ENCODE assay signal across 19 cellular contexts in genomic region chr4:21002976-21003375, GRCh38.
"Had no signal": no experiment of that assay in that cellular context is flagged by ENCODE, and none has a peak within 500 bp of the region (broad histone marks: within the 10 kb centered on the region; RNA-seq: fewer than 3 reads in every experiment).

No MANE protein-coding gene starts in this region.

- H3K27ac Mint-ChIP-seq: activated CD8-positive, alpha-beta T cell treated with anti-CD3 and anti-CD28 coated beads for 36 hours; activated naive CD8-positive, alpha-beta T cell treated with anti-CD3 and anti-CD28 coated beads, Interleukin-2, amount 10 ng/mL, durations not matched to agents 7 days and 5 days; activated T-cell treated with anti-CD3 and anti-CD28 coated beads, Interleukin-2, amount 50 U/mL, for 72 hours; T-cell had no signal

- H3K27me3 Mint-ChIP-seq: activated CD8-positive, alpha-beta T cell treated with anti-CD3 and anti-CD28 coated beads for 36 hours; activated naive CD8-positive, alpha-beta T cell treated with anti-CD3 and anti-CD28 coated beads, Interleukin-2, amount 10 ng/mL, durations not matched to agents 7 days and 5 days; central memory CD8-positive, alpha-beta T cell; T-cell had no signal

- ATAC-seq: activated CD4-positive, CD25-positive, alpha-beta regulatory T cell treated with anti-CD3 and anti-CD28 coated beads, Interleukin-2, amount 50 U/mL, for 24 hours; activated CD8-positive, alpha-beta T cell treated with anti-CD3 and anti-CD28 coated beads for 36 hours; activated T-cell treated with anti-CD3 and anti-CD28 coated beads, Interleukin-2, amount 50 U/mL, for 72 hours; Panc1; Right ventricle myocardium inferior; T-cell had no signal

- DNase-seq: activated CD4-positive, alpha-beta T cell treated with anti-CD3 and anti-CD28 coated beads for 4 hours; activated CD8-positive, alpha-beta memory T cell treated with anti-CD3 and anti-CD28 coated beads, Interleukin-2, amount 50 U/mL, for 4 hours; activated CD8-positive, alpha-beta T cell treated with anti-CD3 and anti-CD28 coated beads for 36 hours; activated naive CD4-positive, alpha-beta T cell treated with anti-CD3 and anti-CD28 coated beads, Interleukin-2, amount 50 U/mL, for 16 hours; activated naive CD8-positive, alpha-beta T cell treated with anti-CD3 and anti-CD28 coated beads, Interleukin-2, amount 10 ng/mL, durations not matched to agents 7 days and 5 days; activated T-cell treated with anti-CD3 and anti-CD28 coated beads, Interleukin-2, amount 50 U/mL, for 72 hours; adrenal gland; NCI-H1048; NCI-H146; NCI-H1930; NCI-H345; NCI-H510A; NCI-H69; RPMI8226; T-cell had no signal

- H3K36me3 Mint-ChIP-seq: activated naive CD8-positive, alpha-beta T cell treated with anti-CD3 and anti-CD28 coated beads, Interleukin-2, amount 10 ng/mL, durations not matched to agents 7 days and 5 days; T-cell had no signal

- H3K4me3 Mint-ChIP-seq: activated CD8-positive, alpha-beta T cell treated with anti-CD3 and anti-CD28 coated beads for 36 hours; activated naive CD8-positive, alpha-beta T cell treated with anti-CD3 and anti-CD28 coated beads, Interleukin-2, amount 10 ng/mL, durations not matched to agents 7 days and 5 days; activated T-cell treated with anti-CD3 and anti-CD28 coated beads, Interleukin-2, amount 50 U/mL, for 72 hours; central memory CD8-positive, alpha-beta T cell; T-cell had no signal

- H3K4me1 Mint-ChIP-seq: central memory CD8-positive, alpha-beta T cell had no signal
